ENCODE assay signal across 15 cellular contexts in genomic region chr10:132666733-132667612, GRCh38.
DNase-seq lines count a peak whose midpoint lies in the region; ATAC-seq, FAIRE-seq and TF ChIP-seq lines count a peak whose summit lies in the region.
"Had no signal": no experiment of that assay in that cellular context is flagged by ENCODE, and none has a peak within 500 bp of the region (broad histone marks: within the 10 kb centered on the region; RNA-seq: fewer than 3 reads in every experiment).

No MANE protein-coding gene starts in this region.

- no peak for TF ChIP-seq CTCF in heart left ventricle (IDR thresholded peaks at IDR 0.05)
- TF ChIP-seq CTCF in WERI-Rb-1 (IDR thresholded peaks at IDR 0.05; ENCODE audit: low read depth, low read length), result no peak
- no peak for TF ChIP-seq CTCF in glutamatergic neuron (IDR thresholded peaks at IDR 0.05; ENCODE audit: partially characterized antibody, unreplicated experiment)

- ATAC-seq in Right ventricle myocardium superior (ENCODE audit: poor library complexity) (no peak), heart left ventricle (no peak), HG02970 (IDR thresholded peaks at IDR 0.05; ENCODE audit: low FRiP score, unreplicated experiment) (no peak)

- H3K9me3 Mint-ChIP-seq in glutamatergic neuron (ENCODE audit: unreplicated experiment), result peaks cover 11% of the 10 kb centered on the region
- no peaks in the 10 kb centered on the region for H3K9me3 Mint-ChIP-seq in activated CD4-positive, alpha-beta memory T cell treated with anti-CD3 and anti-CD28 coated beads, Interleukin-2, amount 10 ng/mL, durations not matched to agents 7 days and 5 days
- H3K9me3 Mint-ChIP-seq: activated naive CD4-positive, alpha-beta T cell treated with anti-CD3 and anti-CD28 coated beads for 36 hours had no signal

- H3K27ac Mint-ChIP-seq in glutamatergic neuron (ENCODE audit: unreplicated experiment), result peak overlapping the region; percentile 6
- no peak overlapping the region for H3K27ac Mint-ChIP-seq in activated CD4-positive, alpha-beta memory T cell treated with anti-CD3 and anti-CD28 coated beads, Interleukin-2, amount 10 ng/mL, durations not matched to agents 7 days and 5 days
- H3K27ac Mint-ChIP-seq: activated naive CD4-positive, alpha-beta T cell treated with anti-CD3 and anti-CD28 coated beads for 36 hours had no signal

- no peak overlapping the region for H3K4me3 Mint-ChIP-seq in glutamatergic neuron (ENCODE audit: unreplicated experiment)
- no peak overlapping the region for H3K4me3 Mint-ChIP-seq in activated CD4-positive, alpha-beta memory T cell treated with anti-CD3 and anti-CD28 coated beads, Interleukin-2, amount 10 ng/mL, durations not matched to agents 7 days and 5 days
- H3K4me3 Mint-ChIP-seq: activated naive CD4-positive, alpha-beta T cell treated with anti-CD3 and anti-CD28 coated beads for 36 hours had no signal

- no peaks in the 10 kb centered on the region for H3K27me3 ChIP-seq in heart left ventricle
- H3K27me3 ChIP-seq in WERI-Rb-1 (ENCODE audit: insufficient read depth, low read depth, severe bottlenecking), result peaks cover 11% of the 10 kb centered on the region
- H3K27me3 ChIP-seq: esophagus squamous epithelium had no signal

- peaks cover 0 to 17% (median 0%) of the 10 kb centered on the region in 12 donors for H3K4me1 ChIP-seq in heart left ventricle

- intact Hi-C loops in Right ventricle myocardium superior (cut with DNase I) (loop anchor here (10.0 kb wide), 1 partner anchor 68 kb away; no protein-coding TSS in a partner anchor), heart left ventricle (cut with DNase I) (loop anchor here in 1 of 10 donors (10.0 kb wide), 1 partner anchor 468 kb away; no protein-coding TSS in a partner anchor)

- H3K4me3 ChIP-seq in heart left ventricle (no peak overlapping the region), WERI-Rb-1 (ENCODE audit: low read depth, low read length) (no peak overlapping the region)
- H3K4me3 ChIP-seq: esophagus squamous epithelium had no signal

- H3K36me3 ChIP-seq in heart left ventricle (peaks cover 0 to 17% (median 4%) of the 10 kb centered on the region in 9 donors), WERI-Rb-1 (no peaks in the 10 kb centered on the region)

- H3K4me1 Mint-ChIP-seq in glutamatergic neuron (ENCODE audit: low read depth, unreplicated experiment), result peaks cover 25% of the 10 kb centered on the region
- H3K4me1 Mint-ChIP-seq in activated CD4-positive, alpha-beta memory T cell treated with anti-CD3 and anti-CD28 coated beads, Interleukin-2, amount 10 ng/mL, durations not matched to agents 7 days and 5 days, result peaks cover 8% of the 10 kb centered on the region

- H3K27me3 Mint-ChIP-seq in glutamatergic neuron (ENCODE audit: unreplicated experiment), result peaks cover 6% of the 10 kb centered on the region
- H3K27me3 Mint-ChIP-seq in activated CD4-positive, alpha-beta memory T cell treated with anti-CD3 and anti-CD28 coated beads, Interleukin-2, amount 10 ng/mL, durations not matched to agents 7 days and 5 days, result no peaks in the 10 kb centered on the region

- 82 to 88% (median 85%) methylated on average over 18 of the region's 18 CpGs for WGBS in heart left ventricle, 4 donors

- no peak for FAIRE-seq in GM12892 (lab: Jason Lieb, UNC)
- FAIRE-seq: colon, HTR-8/SVneo, TTC549 had no signal

- H3K9me3 ChIP-seq in heart left ventricle (no peaks in the 10 kb centered on the region), WERI-Rb-1 (ENCODE audit: severe bottlenecking) (no peaks in the 10 kb centered on the region)
- H3K9me3 ChIP-seq: esophagus squamous epithelium had no signal

- H3K27ac ChIP-seq in heart left ventricle (no peak overlapping the region), WERI-Rb-1 (no peak overlapping the region)

- CTCF ChIA-PET in activated CD4-positive, alpha-beta memory T cell treated with anti-CD3 and anti-CD28 coated beads, Interleukin-2, amount 10 ng/mL, durations not matched to agents 7 days and 5 days (lab: Charles Lee), result no interaction called here

- DNase-seq in Right ventricle myocardium superior (peak; percentile 3), heart left ventricle (no peak), WERI-Rb-1 (peak; percentile 81), glutamatergic neuron (peak; percentile 19), GM12892 (ENCODE audit: insufficient read length) (no peak), SHP77 treated with DMSO at 0.1 percent for 48 hours (lab: John Stamatoyannopoulos, UW) (no peak)
- DNase-seq in activated CD4-positive, alpha-beta memory T cell treated with anti-CD3 and anti-CD28 coated beads, Interleukin-2, amount 10 ng/mL, durations not matched to agents 7 days and 5 days, result no peak
- DNase-seq: activated naive CD4-positive, alpha-beta T cell treated with anti-CD3 and anti-CD28 coated beads for 36 hours; esophagus squamous epithelium; GOT3; NCI-H1048 had no signal

- TF ChIP-seq POLR2A in heart left ventricle (IDR thresholded peaks at IDR 0.05) (no peak), GM12892 (IDR thresholded peaks at IDR 0.05; ENCODE audit: low read depth, low read length) (no peak)

- peaks cover 6% of the 10 kb centered on the region for H3K36me3 Mint-ChIP-seq in glutamatergic neuron (ENCODE audit: unreplicated experiment)
- no peaks in the 10 kb centered on the region for H3K36me3 Mint-ChIP-seq in activated CD4-positive, alpha-beta memory T cell treated with anti-CD3 and anti-CD28 coated beads, Interleukin-2, amount 10 ng/mL, durations not matched to agents 7 days and 5 days (ENCODE audit: low read depth)

- POLR2A ChIA-PET in activated CD4-positive, alpha-beta memory T cell treated with anti-CD3 and anti-CD28 coated beads, Interleukin-2, amount 10 ng/mL, durations not matched to agents 7 days and 5 days (lab: Charles Lee), result no interaction called here

Comparison
In these comparisons a context has a peak if more than half of its experiments do, and no peak if none do; other contexts are left out.
1. DNase-seq: peak in Right ventricle myocardium superior (single experiment), WERI-Rb-1 (single experiment) and glutamatergic neuron (single experiment); none in heart left ventricle (0 of 5), activated CD4-positive, alpha-beta memory T cell treated with anti-CD3 and anti-CD28 coated beads, Interleukin-2, amount 10 ng/mL, durations not matched to agents 7 days and 5 days (single experiment), GM12892 (single experiment) and SHP77 treated with DMSO at 0.1 percent for 48 hours (single experiment).